Comparison of ENCODE assay signal across 9 cellular contexts in the genomic region with DNA sequence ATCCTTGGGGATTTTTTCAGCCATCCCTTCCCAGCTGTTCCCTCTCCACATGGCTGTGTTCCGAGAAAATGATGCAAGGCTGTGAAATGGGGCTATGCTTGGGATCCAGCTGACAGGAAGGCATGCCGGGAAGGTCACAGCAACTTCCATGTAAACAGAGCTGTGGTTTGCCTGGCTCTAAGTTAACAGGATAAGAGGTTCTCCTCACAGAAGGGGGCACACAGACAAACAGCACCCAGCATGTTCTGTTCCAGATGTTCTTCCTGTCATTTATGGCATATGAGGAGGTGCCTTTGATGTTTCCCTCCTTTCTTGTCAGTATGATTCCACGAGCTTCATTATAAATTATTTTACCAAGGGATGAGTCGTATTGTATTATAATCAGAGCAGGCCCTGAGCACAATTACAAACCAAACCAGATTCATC.
DNase-seq lines count a peak whose midpoint lies in the region; ATAC-seq and TF ChIP-seq lines count a peak whose summit lies in the region.
"Had no signal": no experiment of that assay in that cellular context is flagged by ENCODE, and none has a peak within 500 bp of the region (broad histone marks: within the 10 kb centered on the region; RNA-seq: fewer than 3 reads in every experiment).

No MANE protein-coding gene starts in this region.

- no peaks in the 10 kb centered on the region for H3K36me3 ChIP-seq in hepatocyte (replicated peaks; ENCODE audit: insufficient read depth, low read depth)
- H3K36me3 ChIP-seq in subcutaneous abdominal adipose tissue (ENCODE audit: control insufficient read depth in 5 of 5, insufficient read depth in 5 of 5, low read length in 5 of 5) = no peaks in the 10 kb centered on the region
- H3K36me3 ChIP-seq: neural progenitor cell had no signal

- no peak overlapping the region for H3K4me3 ChIP-seq in hepatocyte
- H3K4me3 ChIP-seq in subcutaneous abdominal adipose tissue (ENCODE audit: low read depth in 1 of 5, low read length in 5 of 5) = no peak overlapping the region
- H3K4me3 ChIP-seq: neural progenitor cell had no signal

- H3K4me1 Mint-ChIP-seq in HFFc6 (ENCODE audit: low read depth) = peaks cover 15% of the 10 kb centered on the region
- peaks cover 17% of the 10 kb centered on the region for H3K4me1 Mint-ChIP-seq in WTC11
- H3K4me1 Mint-ChIP-seq: activated CD4-positive, alpha-beta memory T cell treated with anti-CD3 and anti-CD28 coated beads, Interleukin-2, amount 10 ng/mL, durations not matched to agents 7 days and 5 days had no signal

- POLR2A ChIA-PET in WTC11 (lab: Charles Lee) = no interaction called here

- no peaks in the 10 kb centered on the region for H3K36me3 Mint-ChIP-seq in HFFc6 (ENCODE audit: low read depth)
- no peaks in the 10 kb centered on the region for H3K36me3 Mint-ChIP-seq in WTC11
- H3K36me3 Mint-ChIP-seq: neural progenitor cell had no signal

- no peaks in the 10 kb centered on the region for H3K79me2 ChIP-seq in hepatocyte

- no peaks in the 10 kb centered on the region for H3K27me3 ChIP-seq in hepatocyte
- no peaks in the 10 kb centered on the region for H3K27me3 ChIP-seq in subcutaneous abdominal adipose tissue (ENCODE audit: control insufficient read depth in 5 of 5, insufficient read depth in 4 of 5, low read length in 5 of 5)
- H3K27me3 ChIP-seq: neural progenitor cell had no signal

- H3K27ac Mint-ChIP-seq in HFFc6 (peak overlapping the region; percentile 21; the same call in 1 of the 2 replicates), WTC11 (peak overlapping the region; percentile 54; the same call in 1 of the 2 replicates)
- H3K27ac Mint-ChIP-seq: activated CD4-positive, alpha-beta memory T cell treated with anti-CD3 and anti-CD28 coated beads, Interleukin-2, amount 10 ng/mL, durations not matched to agents 7 days and 5 days; neural progenitor cell had no signal

- no peaks in the 10 kb centered on the region for H3K4me1 ChIP-seq in hepatocyte (ENCODE audit: insufficient read depth)
- peaks cover 0 to 5% (median 5%) of the 10 kb centered on the region in 5 donors for H3K4me1 ChIP-seq in subcutaneous abdominal adipose tissue (ENCODE audit: control insufficient read depth in 5 of 5, insufficient read depth in 5 of 5, low read length in 5 of 5)
- H3K4me1 ChIP-seq: neural progenitor cell had no signal

- H3K9me3 Mint-ChIP-seq in HFFc6 (no peaks in the 10 kb centered on the region), WTC11 (peaks cover 7% of the 10 kb centered on the region)
- H3K9me3 Mint-ChIP-seq: activated CD4-positive, alpha-beta memory T cell treated with anti-CD3 and anti-CD28 coated beads, Interleukin-2, amount 10 ng/mL, durations not matched to agents 7 days and 5 days; neural progenitor cell had no signal

- peaks cover 2% of the 10 kb centered on the region; the same call in 1 of the 2 replicates for H3K27me3 Mint-ChIP-seq in HFFc6 (ENCODE audit: insufficient read depth)
- H3K27me3 Mint-ChIP-seq in WTC11 (ENCODE audit: low read depth) = no peaks in the 10 kb centered on the region
- H3K27me3 Mint-ChIP-seq: activated CD4-positive, alpha-beta memory T cell treated with anti-CD3 and anti-CD28 coated beads, Interleukin-2, amount 10 ng/mL, durations not matched to agents 7 days and 5 days had no signal

- no peak overlapping the region for H3K9ac ChIP-seq in subcutaneous abdominal adipose tissue (ENCODE audit: low read length in 5 of 5)
- H3K9ac ChIP-seq: neural progenitor cell had no signal

- H3K4me2 ChIP-seq in hepatocyte = no peak overlapping the region
- H3K4me2 ChIP-seq: neural progenitor cell had no signal

- CTCF ChIA-PET in WTC11 (lab: Charles Lee) = no interaction called here

- H3K9me2 ChIP-seq in hepatocyte (replicated peaks; ENCODE audit: insufficient read depth) = no peaks in the 10 kb centered on the region

- H3K9me3 ChIP-seq in hepatocyte (ENCODE audit: low read depth) = no peaks in the 10 kb centered on the region
- H3K9me3 ChIP-seq in subcutaneous abdominal adipose tissue (ENCODE audit: control insufficient read depth in 5 of 5, low read length in 5 of 5) = no peaks in the 10 kb centered on the region

- ATAC-seq in WTC11 (peak; percentile 72), GM18519 (IDR thresholded peaks at IDR 0.05; ENCODE audit: low FRiP score, unreplicated experiment) (no peak)

- H4K20me1 ChIP-seq in hepatocyte (ENCODE audit: insufficient read depth, poor library complexity, severe bottlenecking) = no peaks in the 10 kb centered on the region

- DNase-seq in HFFc6 = no peak
- peak; percentile 42 for DNase-seq in WTC11 (ENCODE audit: low spot score)
- DNase-seq in hepatocyte (ENCODE audit: low spot score) = peak; percentile 6
- DNase-seq in activated naive CD4-positive, alpha-beta T cell treated with anti-CD3 and anti-CD28 coated beads, Interleukin-2, amount 50 U/mL, for 16 hours = no peak
- DNase-seq in midbrain (lab: John Stamatoyannopoulos, UW) = no peak
- DNase-seq: activated CD4-positive, alpha-beta memory T cell treated with anti-CD3 and anti-CD28 coated beads, Interleukin-2, amount 10 ng/mL, durations not matched to agents 7 days and 5 days had no signal

- TF ChIP-seq CTCF in HFFc6 (IDR thresholded peaks at IDR 0.05) (no peak), WTC11 (IDR thresholded peaks at IDR 0.05) (no peak), hepatocyte (IDR thresholded peaks at IDR 0.05; ENCODE audit: poor library complexity) (no peak)

- 48% methylated on average over 4 of the region's 4 CpGs for WGBS in hepatocyte (ENCODE audit: low lambda C conversion rate, missing lambda C conversion rate)

- H3K27ac ChIP-seq in hepatocyte (peak overlapping the region; percentile 8), subcutaneous abdominal adipose tissue (ENCODE audit: low read depth, low read length) (peak overlapping the region; percentile 21)
- H3K27ac ChIP-seq: neural progenitor cell had no signal

- H3K4me3 Mint-ChIP-seq in HFFc6 (peak overlapping the region; percentile 34; the same call in 1 of the 2 replicates), WTC11 (no peak overlapping the region)
- H3K4me3 Mint-ChIP-seq: activated CD4-positive, alpha-beta memory T cell treated with anti-CD3 and anti-CD28 coated beads, Interleukin-2, amount 10 ng/mL, durations not matched to agents 7 days and 5 days; neural progenitor cell had no signal

- H2AFZ ChIP-seq in hepatocyte = peak overlapping the region; percentile 6
- H2AFZ ChIP-seq: neural progenitor cell had no signal

TF ChIP-seq in WTC11, 78 proteins besides CTCF, POLR2A, EP300 and RAD21:
- TF ChIP-seq CREB1 (CRISPR knock-in tag; IDR thresholded peaks at IDR 0.05) = no peak
- TF ChIP-seq ZNF263 (CRISPR knock-in tag; IDR thresholded peaks at IDR 0.05; ENCODE audit: low read depth) = no peak
- TF ChIP-seq KAT7 (CRISPR knock-in tag; IDR thresholded peaks at IDR 0.05; ENCODE audit: borderline replicate concordance) = no peak
- peak; percentile 99 for TF ChIP-seq GABPB1 (CRISPR knock-in tag; IDR thresholded peaks at IDR 0.05)
- TF ChIP-seq MAX (CRISPR knock-in tag; IDR thresholded peaks at IDR 0.05) = peak; percentile 90
- TF ChIP-seq, protein P1, sequence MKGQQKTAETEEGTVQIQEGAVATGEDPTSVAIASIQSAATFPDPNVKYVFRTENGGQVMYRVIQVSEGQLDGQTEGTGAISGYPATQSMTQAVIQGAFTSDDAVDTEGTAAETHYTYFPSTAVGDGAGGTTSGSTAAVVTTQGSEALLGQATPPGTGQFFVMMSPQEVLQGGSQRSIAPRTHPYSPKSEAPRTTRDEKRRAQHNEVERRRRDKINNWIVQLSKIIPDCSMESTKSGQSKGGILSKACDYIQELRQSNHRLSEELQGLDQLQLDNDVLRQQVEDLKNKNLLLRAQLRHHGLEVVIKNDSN (CRISPR knock-in tag; IDR thresholded peaks at IDR 0.05) = no peak
- TF ChIP-seq RELA (CRISPR knock-in tag; IDR thresholded peaks at IDR 0.05; ENCODE audit: borderline replicate concordance) = no peak
- no peak for TF ChIP-seq NR2C2 (CRISPR knock-in tag; IDR thresholded peaks at IDR 0.05)
- 0 out of 2 replicates have a peak, but pooled peaks have one; percentile 20 for TF ChIP-seq HMGXB4 (CRISPR knock-in tag; IDR thresholded peaks at IDR 0.05)
- no peak for TF ChIP-seq CBFB (CRISPR knock-in tag; IDR thresholded peaks at IDR 0.05; ENCODE audit: low read depth)

Comparison
In these comparisons a context has a peak if more than half of its experiments do, and no peak if none do; other contexts are left out.
1. DNase-seq: peak in WTC11 (single experiment) and hepatocyte (single experiment); none in HFFc6 (single experiment), activated naive CD4-positive, alpha-beta T cell treated with anti-CD3 and anti-CD28 coated beads, Interleukin-2, amount 50 U/mL, for 16 hours (single experiment) and midbrain (single experiment).